1 cellular context compared by ENCODE assay signal in the genomic region with DNA sequence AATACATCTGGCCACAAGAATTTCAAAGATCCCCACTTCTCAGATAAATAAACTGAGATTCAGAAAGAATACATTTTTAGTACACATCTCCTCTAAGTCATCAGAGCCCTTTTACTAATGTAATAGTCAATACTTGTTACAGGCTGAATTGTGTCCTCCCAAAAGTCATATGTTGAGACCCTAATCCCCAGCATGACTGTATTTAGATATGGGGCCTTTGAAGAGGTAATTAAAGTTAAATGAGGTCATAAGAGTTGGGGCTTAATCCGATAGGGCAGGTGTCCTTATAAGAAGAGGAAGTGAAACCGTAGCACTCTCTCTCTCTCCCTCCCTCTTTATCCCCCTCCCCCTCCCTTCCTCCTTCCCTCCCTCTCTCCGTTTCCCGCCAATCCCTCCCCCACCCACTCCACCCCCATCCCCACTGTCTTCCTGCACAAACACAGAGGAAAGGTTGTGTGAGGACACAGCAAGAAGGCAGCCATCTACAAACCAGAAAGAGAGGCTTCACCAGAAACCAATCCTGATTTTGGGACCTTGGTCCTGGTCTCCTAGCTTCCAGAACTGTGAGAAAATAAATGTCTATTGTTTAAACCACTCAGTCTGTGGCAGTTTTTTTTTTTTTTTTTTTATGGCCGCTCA.
TF ChIP-seq lines count a peak whose summit lies in the region.

No MANE protein-coding gene starts in this region.

TF ChIP-seq in HepG2, 621 proteins besides CTCF, POLR2A, EP300 and RAD21 (continued from another document):
- TF ChIP-seq, protein P1, sequence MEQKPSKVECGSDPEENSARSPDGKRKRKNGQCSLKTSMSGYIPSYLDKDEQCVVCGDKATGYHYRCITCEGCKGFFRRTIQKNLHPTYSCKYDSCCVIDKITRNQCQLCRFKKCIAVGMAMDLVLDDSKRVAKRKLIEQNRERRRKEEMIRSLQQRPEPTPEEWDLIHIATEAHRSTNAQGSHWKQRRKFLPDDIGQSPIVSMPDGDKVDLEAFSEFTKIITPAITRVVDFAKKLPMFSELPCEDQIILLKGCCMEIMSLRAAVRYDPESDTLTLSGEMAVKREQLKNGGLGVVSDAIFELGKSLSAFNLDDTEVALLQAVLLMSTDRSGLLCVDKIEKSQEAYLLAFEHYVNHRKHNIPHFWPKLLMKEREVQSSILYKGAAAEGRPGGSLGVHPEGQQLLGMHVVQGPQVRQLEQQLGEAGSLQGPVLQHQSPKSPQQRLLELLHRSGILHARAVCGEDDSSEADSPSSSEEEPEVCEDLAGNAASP (CRISPR knock-in tag; IDR thresholded peaks at IDR 0.05; ENCODE audit: borderline replicate concordance), result peak; percentile 90; the same call in 1 of the 2 replicates
- peak; percentile 84 for TF ChIP-seq RXRB (CRISPR knock-in tag; IDR thresholded peaks at IDR 0.05; ENCODE audit: borderline replicate concordance)
